Comparison of ENCODE assay signal across 13 cellular contexts in genomic region chr15:60412807-60413597, GRCh38. TPM values are rescaled to one million over a fixed set of nuclear protein-coding genes. Genes with fewer than 3 reads are reported as not detected.
A peak's percentile ranks its signal among the peaks of the same experiment; 100 is the strongest.
DNase-seq lines count a peak whose midpoint lies in the region; ATAC-seq and TF ChIP-seq lines count a peak whose summit lies in the region.
"Had no signal": no experiment of that assay in that cellular context is flagged by ENCODE, and none has a peak within 500 bp of the region (broad histone marks: within the 10 kb centered on the region; RNA-seq: fewer than 3 reads in every experiment).

No MANE protein-coding gene starts in this region.

- H3K9me3 ChIP-seq in GM23248 (ENCODE audit: low read depth) (no peaks in the 10 kb centered on the region), right cardiac atrium (ENCODE audit: control insufficient read depth, low read length) (no peaks in the 10 kb centered on the region), thyroid gland (no peaks in the 10 kb centered on the region)
- H3K9me3 ChIP-seq: esophagus muscularis mucosa had no signal

- no peaks in the 10 kb centered on the region for H3K27me3 ChIP-seq in GM23248 (replicated peaks; ENCODE audit: insufficient read depth)
- H3K27me3 ChIP-seq in right cardiac atrium (ENCODE audit: control insufficient read depth, insufficient read depth): no peaks in the 10 kb centered on the region
- no peaks in the 10 kb centered on the region for H3K27me3 ChIP-seq in thyroid gland
- H3K27me3 ChIP-seq: esophagus muscularis mucosa had no signal

- in situ Hi-C loops in GM23248 (cut with MboI): no loop called here

- DNase-seq in GM23248: peak; percentile 51
- DNase-seq in astrocyte of the hippocampus (ENCODE audit: low read depth, low spot score): peak; percentile 36
- DNase-seq in right cardiac atrium: no peak
- no peak for DNase-seq in SKM-1 (lab: John Stamatoyannopoulos, UW; ENCODE audit: unreplicated experiment)
- no peak for DNase-seq in thyroid gland
- DNase-seq: activated naive CD8-positive, alpha-beta T cell treated with anti-CD3 and anti-CD28 coated beads, Interleukin-2, amount 10 ng/mL, durations not matched to agents 7 days and 5 days; DMS79 treated with DMSO at 0.1 percent for 48 hours; NCI-H1436 treated with DMSO at 0.1 percent for 48 hours; NCI-H345 had no signal

- TF ChIP-seq CTCF in thyroid gland (IDR thresholded peaks at IDR 0.05): no peak

- H3K4me2 ChIP-seq in GM23248 (ENCODE audit: unreplicated experiment): peak overlapping the region; percentile 24

- H3K9me2 ChIP-seq in GM23248 (ENCODE audit: insufficient read depth): no peaks in the 10 kb centered on the region

- H3F3A ChIP-seq in GM23248 (ENCODE audit: insufficient read depth): peaks cover 36% of the 10 kb centered on the region

- TF ChIP-seq POLR2A in thyroid gland (IDR thresholded peaks at IDR 0.05): no peak

- intact Hi-C loops in right cardiac atrium (cut with DNase I): no loop called here
- intact Hi-C loops in thyroid gland (cut with DNase I): no loop called here

- no peak overlapping the region for H3K9ac ChIP-seq in GM23248

- H3K79me2 ChIP-seq in GM23248 (ENCODE audit: insufficient read depth): no peaks in the 10 kb centered on the region

- WGBS in GM23248 (ENCODE audit: low coverage in 1 of 2, low lambda C conversion rate in 2 of 2, missing lambda C conversion rate in 2 of 2), 2 experiments: 73 to 74% methylated on average over 26 of the region's 26 CpGs
- 85% methylated on average over 26 of the region's 26 CpGs for WGBS in right cardiac atrium
- WGBS in thyroid gland, 2 donors: 86 to 90% methylated on average over 25 to 26 of the region's 26 CpGs

- H3K4me1 ChIP-seq in GM23248 (ENCODE audit: insufficient read depth): peaks cover 30% of the 10 kb centered on the region
- H3K4me1 ChIP-seq in right cardiac atrium (ENCODE audit: control insufficient read depth, insufficient read depth, low read length): no peaks in the 10 kb centered on the region
- H3K4me1 ChIP-seq in thyroid gland: peaks cover 0 to 17% of the 10 kb centered on the region in 2 donors

- ATAC-seq in right cardiac atrium (peak; percentile 49 to 60), HG02840 (IDR thresholded peaks at IDR 0.05; ENCODE audit: low FRiP score, unreplicated experiment) (no peak), GM18517 (IDR thresholded peaks at IDR 0.05; ENCODE audit: unreplicated experiment) (no peak)

- H4K20me1 ChIP-seq in GM23248 (ENCODE audit: insufficient read depth): no peaks in the 10 kb centered on the region

- no peak overlapping the region for H3K4me3 ChIP-seq in GM23248
- H3K4me3 ChIP-seq in right cardiac atrium (ENCODE audit: low read length): no peak overlapping the region
- no peak overlapping the region for H3K4me3 ChIP-seq in skin epidermis
- no peak overlapping the region for H3K4me3 ChIP-seq in thyroid gland (replicated peaks in 1 of 3)
- H3K4me3 ChIP-seq: esophagus muscularis mucosa had no signal

- no peak overlapping the region for H2AFZ ChIP-seq in GM23248

- H3K36me3 ChIP-seq in GM23248 (ENCODE audit: low read depth): no peaks in the 10 kb centered on the region
- H3K36me3 ChIP-seq in thyroid gland: no peaks in the 10 kb centered on the region
- H3K36me3 ChIP-seq: esophagus muscularis mucosa had no signal

- peak overlapping the region; percentile 17; the same call in 1 of the 2 replicates for H3K27ac ChIP-seq in GM23248
- H3K27ac ChIP-seq in right cardiac atrium (ENCODE audit: low read length): no peak overlapping the region
- H3K27ac ChIP-seq in skin epidermis: peak overlapping the region in 11 of 21 experiments; percentile 12 to 61 (median 51)
- H3K27ac ChIP-seq in thyroid gland: no peak overlapping the region

RNA-seq across cellular contexts. Expression of gene ANXA2, which starts 15.2 kb away (rescaled TPM):
- total RNA-seq in GM23248 (2014; rRNA removed; shearing (Covaris generic)): 4,470 and 4,692 TPM in 2 replicates
- polyA plus RNA-seq in GM23248 (2016; fragmentation: Nextera tagmentation; extraction: Ambion mirVana) (6,052 and 6,251 TPM in 2 replicates), right cardiac atrium (240 TPM)
- total RNA-seq in right cardiac atrium (100 to 1,000 TPM; 126 to 293 (median 224) TPM), thyroid gland (100 to 1,000 TPM; 436 to 796 (median 612) TPM)

Comparison
In these comparisons a context has a peak if more than half of its experiments do, and no peak if none do; other contexts are left out.
1. DNase-seq: peak in GM23248 (single experiment) and astrocyte of the hippocampus (single experiment); none in right cardiac atrium (0 of 3), SKM-1 (single experiment) and thyroid gland (0 of 2).
2. H3K27ac ChIP-seq: peak in GM23248 (single experiment) and skin epidermis (11 of 21); none in right cardiac atrium (single experiment) and thyroid gland (0 of 3).
3. ATAC-seq: peak in right cardiac atrium (2 of 2); none in HG02840 (single experiment) and GM18517 (single experiment).